1 cellular context compared by ENCODE assay signal in genomic region chr5:146720132-146720531, GRCh38.
TF ChIP-seq lines count a peak whose summit lies in the region.

No MANE protein-coding gene starts in this region.

TF ChIP-seq in neural cell, 6 proteins besides CTCF, POLR2A, EP300 and RAD21:
- TF ChIP-seq SMC3 (conservative IDR thresholded peaks at IDR 0.05; ENCODE audit: poor library complexity) = no peak
- TF ChIP-seq TAF1 (IDR thresholded peaks at IDR 0.05; ENCODE audit: low read depth) = no peak
- no peak for TF ChIP-seq REST (IDR thresholded peaks at IDR 0.05; ENCODE audit: borderline replicate concordance)
